In the genomic region with DNA sequence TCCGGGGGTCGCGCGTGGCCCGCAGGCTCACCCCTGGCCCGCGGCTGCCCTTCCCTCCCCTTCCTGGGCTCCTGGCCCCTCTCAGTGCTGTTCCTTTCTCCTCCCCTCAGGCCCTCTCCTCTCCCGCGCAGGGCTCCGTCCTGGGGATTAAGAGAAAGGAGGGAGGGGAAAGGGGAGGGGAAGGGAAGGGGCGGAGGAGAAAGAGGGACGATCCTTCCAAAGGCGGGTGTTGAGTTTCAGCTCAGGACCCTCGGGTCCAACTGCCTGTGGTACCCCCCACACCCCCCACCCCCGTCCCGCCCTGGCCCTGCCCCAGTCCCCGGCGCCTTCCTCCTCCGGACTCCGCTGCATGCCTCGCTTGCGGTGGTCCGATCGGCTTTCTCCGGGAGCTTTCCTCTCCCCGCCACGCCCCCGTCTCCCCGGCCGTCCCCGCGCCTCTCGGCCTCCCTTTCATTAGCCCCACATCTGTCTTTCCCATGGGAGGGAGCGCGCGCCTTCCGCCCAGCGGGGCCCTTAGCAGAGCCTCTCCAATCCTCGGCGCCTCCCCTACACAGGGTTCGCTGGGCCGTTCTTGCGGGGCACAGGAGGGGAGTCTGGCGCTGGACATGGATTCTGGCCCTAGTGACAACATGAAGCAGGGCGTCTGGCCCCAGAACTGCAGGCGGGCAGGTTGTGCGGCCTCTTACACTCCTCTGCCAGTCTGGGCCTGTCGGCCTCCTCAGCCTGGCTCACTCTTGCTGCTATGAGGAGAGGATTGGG, we compare ENCODE assay signal across 8 cellular contexts. TPM values are rescaled to one million over a fixed set of nuclear protein-coding genes. Genes with fewer than 3 reads are reported as not detected.
DNase-seq lines count a peak whose midpoint lies in the region; ATAC-seq and TF ChIP-seq lines count a peak whose summit lies in the region.

No MANE protein-coding gene starts in this region.

- H3K27ac ChIP-seq in angular gyrus (ENCODE audit: low read depth, low read length): peak overlapping the region; percentile 90
- peak overlapping the region; percentile 99 for H3K27ac ChIP-seq in hepatocyte
- peak overlapping the region; percentile 61 for H3K27ac ChIP-seq in psoas muscle

- H3K4me3 ChIP-seq in hepatocyte (peak overlapping the region; percentile 61), psoas muscle (peak overlapping the region; percentile 65)

- in situ Hi-C loops in G401 (cut with HindIII; ENCODE audit: low sequenced_read_pairs): no loop called here

- peak; percentile 45 for DNase-seq in G401 (ENCODE audit: low spot score)
- DNase-seq in hepatocyte (ENCODE audit: low spot score): peak; percentile 87
- peak; percentile 72 to 83 for DNase-seq in psoas muscle
- DNase-seq in HT-29 (ENCODE audit: low spot score): no peak
- DNase-seq in LoVo (ENCODE audit: low spot score): no peak

- peak overlapping the region; percentile 80 for H2AFZ ChIP-seq in hepatocyte

- intact Hi-C loops in psoas muscle (cut with DNase I): no loop called here

- TF ChIP-seq CTCF in hepatocyte (IDR thresholded peaks at IDR 0.05; ENCODE audit: poor library complexity) (no peak), psoas muscle (IDR thresholded peaks at IDR 0.05) (no peak)

- H3K4me1 ChIP-seq in hepatocyte (ENCODE audit: insufficient read depth): peaks cover 14% of the 10 kb centered on the region
- no peaks in the 10 kb centered on the region for H3K4me1 ChIP-seq in psoas muscle

- H3K79me2 ChIP-seq in hepatocyte: peaks cover 40% of the 10 kb centered on the region

- H3K4me2 ChIP-seq in hepatocyte: peak overlapping the region; percentile 96

- peaks cover 6% of the 10 kb centered on the region for H4K20me1 ChIP-seq in hepatocyte (ENCODE audit: insufficient read depth, poor library complexity, severe bottlenecking)

- H3K9me2 ChIP-seq in hepatocyte (replicated peaks; ENCODE audit: insufficient read depth): no peaks in the 10 kb centered on the region

- H3K36me3 ChIP-seq in hepatocyte (replicated peaks; ENCODE audit: insufficient read depth, low read depth) (no peaks in the 10 kb centered on the region), psoas muscle (ENCODE audit: insufficient read depth in 1 of 2, low read depth in 1 of 2) (no peaks in the 10 kb centered on the region)

- WGBS in hepatocyte (ENCODE audit: low lambda C conversion rate, missing lambda C conversion rate): 6% methylated on average over 23 of the region's 48 CpGs
- 20 to 31% (median 25%) methylated on average over 29 to 45 of the region's 48 CpGs for WGBS in psoas muscle, 3 donors

- ATAC-seq in psoas muscle (peak; percentile 34 to 58 (median 52)), HG03196 (IDR thresholded peaks at IDR 0.05; ENCODE audit: unreplicated experiment) (no peak), HG03139 (IDR thresholded peaks at IDR 0.05; ENCODE audit: unreplicated experiment) (no peak)

- no peaks in the 10 kb centered on the region for H3K27me3 ChIP-seq in hepatocyte
- H3K27me3 ChIP-seq in psoas muscle (ENCODE audit: insufficient read depth in 3 of 3, low read length in 2 of 3): peaks cover 0 to 33% (median 10%) of the 10 kb centered on the region in 3 donors

- no peaks in the 10 kb centered on the region for H3K9me3 ChIP-seq in hepatocyte (ENCODE audit: low read depth)
- H3K9me3 ChIP-seq in psoas muscle: no peaks in the 10 kb centered on the region

RNA-seq across cellular contexts. Expression of a gene that starts 1.4 kb away (rescaled TPM):
- total RNA-seq in G401 (2014; rRNA removed; shearing (Covaris generic)): not detected in 2 replicates
- total RNA-seq in hepatocyte: 9.7 and 10.2 TPM in 2 replicates
- polyA plus RNA-seq in hepatocyte: 21.5 and 21.9 TPM in 2 replicates
- 1 to 10 TPM in 3 of 4 donors, under 1 TPM in 1; 0.93 to 2.5 (median 1.4) TPM for total RNA-seq in psoas muscle
- 1 to 10 TPM in 2 of 3 donors, under 1 TPM in 1; 0.98 to 1.1 (median 1.1) TPM for polyA plus RNA-seq in psoas muscle
- total RNA-seq in HT-29 (2014; rRNA removed; shearing (Covaris generic)): not detected in 2 replicates

RNA-seq across cellular contexts. Expression of a gene that starts 6.3 kb away (rescaled TPM):
- total RNA-seq in G401 (2014; rRNA removed; shearing (Covaris generic)): not detected in 2 replicates
- not detected in 2 replicates for total RNA-seq in hepatocyte
- not detected in 2 replicates for polyA plus RNA-seq in hepatocyte
- not detected for total RNA-seq in psoas muscle
- under 1 TPM in 1 of 3 donors, not detected in 2; 0.01 TPM for polyA plus RNA-seq in psoas muscle
- total RNA-seq in HT-29 (2014; rRNA removed; shearing (Covaris generic)): not detected in 2 replicates

RNA-seq across cellular contexts. Expression of a gene that starts 10.5 kb away (rescaled TPM):
- total RNA-seq in G401 (2014; rRNA removed; shearing (Covaris generic)): not detected in 2 replicates
- total RNA-seq in hepatocyte: not detected in 2 replicates
- 0.23 and 0.28 TPM in 2 replicates for polyA plus RNA-seq in hepatocyte
- not detected for total RNA-seq in psoas muscle
- under 1 TPM; 0.20 to 0.63 (median 0.32) TPM for polyA plus RNA-seq in psoas muscle
- not detected in 2 replicates for total RNA-seq in HT-29 (2014; rRNA removed; shearing (Covaris generic))

RNA-seq across cellular contexts. Expression of a gene that starts 13.7 kb away (rescaled TPM):
- 21.3 and 25.9 TPM in 2 replicates for total RNA-seq in G401 (2014; rRNA removed; shearing (Covaris generic))
- total RNA-seq in hepatocyte (31.9 and 44.4 TPM in 2 replicates), psoas muscle (1 to 10 TPM in 3 of 4 donors, under 1 TPM in 1; 0.95 to 6.3 (median 1.8) TPM)
- polyA plus RNA-seq in hepatocyte (62.9 and 79.2 TPM in 2 replicates), psoas muscle (1 to 10 TPM; 1.1 to 1.4 (median 1.2) TPM)
- total RNA-seq in HT-29 (2014; rRNA removed; shearing (Covaris generic)): not detected in 2 replicates

RNA-seq across cellular contexts. Expression of a gene that starts 41.7 kb away (rescaled TPM):
- total RNA-seq in G401 (2014; rRNA removed; shearing (Covaris generic)): not detected in 2 replicates
- not detected in 2 replicates for total RNA-seq in hepatocyte
- polyA plus RNA-seq in hepatocyte: 0.44 and 0.97 TPM in 2 replicates
- total RNA-seq in psoas muscle: 100 to 1,000 TPM in 3 of 4 donors, 10 to 100 TPM in 1; 44.1 to 532 (median 191) TPM
- polyA plus RNA-seq in psoas muscle: 100 to 1,000 TPM in 1 of 3 donors, 10 to 100 TPM in 2; 50.3 to 143 (median 60.7) TPM
- total RNA-seq in HT-29 (2014; rRNA removed; shearing (Covaris generic)): not detected in 2 replicates

Comparison
In these comparisons a context has a peak if more than half of its experiments do, and no peak if none do; other contexts are left out.
1. DNase-seq: peak in G401 (single experiment), hepatocyte (single experiment) and psoas muscle (2 of 2); none in HT-29 (single experiment) and LoVo (single experiment).
2. ATAC-seq: peak in psoas muscle (4 of 4); none in HG03196 (single experiment) and HG03139 (single experiment).
3. Peak in every context shown above with its lines, with median percentiles within 50 percentile points of each other: H3K27ac ChIP-seq.